In genomic region chrX:54447461-54447860, GRCh38 we compare ENCODE assay signal across 10 cellular contexts. TPM values are rescaled to one million over a fixed set of nuclear protein-coding genes. Genes with fewer than 3 reads are reported as not detected.
DNase-seq lines count a peak whose midpoint lies in the region; ATAC-seq, FAIRE-seq and TF ChIP-seq lines count a peak whose summit lies in the region.
"Had no signal": no experiment of that assay in that cellular context is flagged by ENCODE, and none has a peak within 500 bp of the region (broad histone marks: within the 10 kb centered on the region; RNA-seq: fewer than 3 reads in every experiment).

No MANE protein-coding gene starts in this region.

- CTCF ChIA-PET in K562 (lab: Yijun Ruan, JAX; ENCODE audit: low intra/inter-chr PET ratio) = no interaction called here

- no peak overlapping the region for H2BK15ac ChIP-seq in mesendoderm (replicated peaks; ENCODE audit: low read depth)

- H2AK5ac ChIP-seq in mesendoderm (ENCODE audit: low read length) = no peak overlapping the region

- no peaks in the 10 kb centered on the region for H3K79me1 ChIP-seq in mesendoderm (ENCODE audit: low read length)

- 56% methylated on average over 4 of the region's 5 CpGs for WGBS in K562 (ENCODE audit: insufficient coverage, low coverage, missing lambda C conversion rate)
- WGBS in mesendoderm (ENCODE audit: extremely low coverage, insufficient coverage, low lambda C conversion rate) = no CpG with 5 or more reads among the region's 5 CpGs

- no peak overlapping the region; the same call in 1 of the 2 replicates for H3K27ac ChIP-seq in KMS-11
- H3K27ac ChIP-seq in K562 (ENCODE audit: extremely low read depth, low read depth, low read length) = no peak overlapping the region
- H3K27ac ChIP-seq in mesendoderm (ENCODE audit: low read depth, low read length) = no peak overlapping the region
- H3K27ac ChIP-seq in upper lobe of right lung = no peak overlapping the region

- no peaks in the 10 kb centered on the region for H3K27me3 ChIP-seq in KMS-11 (ENCODE audit: insufficient read depth, low read depth)
- H3K27me3 ChIP-seq in K562 (ENCODE audit: control insufficient read depth in 2 of 2, insufficient read depth in 2 of 2, low read length in 2 of 2) = no peaks in the 10 kb centered on the region
- no peaks in the 10 kb centered on the region for H3K27me3 ChIP-seq in mesendoderm (ENCODE audit: insufficient read depth, low read length, poor library complexity)
- no peaks in the 10 kb centered on the region for H3K27me3 ChIP-seq in upper lobe of right lung

- H3K9ac ChIP-seq in KMS-11 = no peak overlapping the region
- no peak overlapping the region for H3K9ac ChIP-seq in K562 (ENCODE audit: insufficient read depth in 1 of 2, low read depth in 2 of 2, low read length in 2 of 2)
- H3K9ac ChIP-seq in mesendoderm (ENCODE audit: low read length) = no peak overlapping the region

- no peak overlapping the region for H2BK120ac ChIP-seq in mesendoderm (ENCODE audit: low read depth, low read length)

- H4K20me1 ChIP-seq in KMS-11 (ENCODE audit: insufficient read depth) = no peaks in the 10 kb centered on the region
- H4K20me1 ChIP-seq in K562 (replicated peaks; ENCODE audit: control insufficient read depth, insufficient read depth, low read length) = 0 out of 2 replicates have a peak, but pooled peaks cover 3% of the 10 kb centered on the region

- H3K4me2 ChIP-seq in KMS-11 (no peak overlapping the region), K562 (ENCODE audit: insufficient read depth, low read length) (no peak overlapping the region), mesendoderm (ENCODE audit: low read length) (no peak overlapping the region)

- no peak overlapping the region for H2BK5ac ChIP-seq in mesendoderm (ENCODE audit: low read length)

- intact Hi-C loops in K562 (cut with micrococcal nuclease) (no loop called here), upper lobe of right lung (cut with DNase I) (no loop called here)

- in situ Hi-C loops in K562 (cut with MboI) = no loop called here

- 0 out of 2 replicates have a peak, but pooled peaks have one; percentile 20 for TF ChIP-seq CTCF in KMS-11 (conservative IDR thresholded peaks at IDR 0.05; ENCODE audit: low read depth, low read length)
- peak in 1 of 3 experiments; percentile 24; a peak in 1 of 6 replicates for TF ChIP-seq CTCF in K562 (IDR thresholded peaks at IDR 0.05 in 2 of 3, conservative IDR thresholded peaks at IDR 0.05 in 1 of 3; ENCODE audit: insufficient read depth in 2 of 3, low read depth in 1 of 3, low read length in 3 of 3)
- TF ChIP-seq CTCF in upper lobe of right lung (IDR thresholded peaks at IDR 0.05) = no peak

- FAIRE-seq in K562 (lab: Jason Lieb, UNC) = no peak

- H3K23ac ChIP-seq in mesendoderm (ENCODE audit: low read length) = no peak overlapping the region

- no peak overlapping the region for H3K4me3 ChIP-seq in KMS-11 (IDR thresholded peaks at IDR 0.05; ENCODE audit: insufficient read depth, low read depth, low read length)
- H3K4me3 ChIP-seq in K562 = no peak overlapping the region
- H3K4me3 ChIP-seq in mesendoderm (ENCODE audit: low read length) = no peak overlapping the region
- H3K4me3 ChIP-seq in upper lobe of right lung = no peak overlapping the region

- DNase-seq in Daoy (ENCODE audit: low read depth) (peak; percentile 3), K562 (ENCODE audit: extremely low read depth in 1 of 4, low spot score in 3 of 4) (no peak), mesendoderm (peak; percentile 64), pons (ENCODE audit: low spot score) (no peak), C1 segment of cervical spinal cord (lab: John Stamatoyannopoulos, UW) (no peak), upper lobe of right lung (no peak)
- DNase-seq: HCEC 1CT; stimulated activated CD4-positive, alpha-beta T cell treated with anti-CD3 and anti-CD28 coated beads, Interleukin-12 subunit alpha, Interleukin-12 subunit beta, amount 100 ng/mL, for 4 hours had no signal

- H3K36me3 ChIP-seq in KMS-11 (ENCODE audit: insufficient read depth) (no peaks in the 10 kb centered on the region), K562 (ENCODE audit: control insufficient read depth, insufficient read depth, low read length) (peaks cover 30% of the 10 kb centered on the region; the same call in 2 of the 3 replicates), mesendoderm (ENCODE audit: control insufficient read depth, insufficient read depth, low read length) (no peaks in the 10 kb centered on the region), upper lobe of right lung (no peaks in the 10 kb centered on the region)

- H3K4me1 ChIP-seq in KMS-11 (ENCODE audit: low read depth, poor library complexity, severe bottlenecking) (peaks cover 4% of the 10 kb centered on the region), K562 (replicated peaks in 1 of 2; ENCODE audit: control insufficient read depth in 2 of 2, insufficient read depth in 2 of 2, low read length in 2 of 2) (peaks cover 0 to 5% of the 10 kb centered on the region in 2 experiments; a peak in 1 of 5 replicates), mesendoderm (ENCODE audit: control insufficient read depth, low read depth, low read length) (no peaks in the 10 kb centered on the region), upper lobe of right lung (no peaks in the 10 kb centered on the region)

- no peaks in the 10 kb centered on the region for H3K9me1 ChIP-seq in K562 (ENCODE audit: control insufficient read depth, insufficient read depth, low read length)

- TF ChIP-seq RAD21 in K562 (CRISPR knock-in tag; conservative IDR thresholded peaks at IDR 0.05 in 1 of 2, IDR thresholded peaks at IDR 0.05 in 1 of 2) = no peak

- H3K9me3 ChIP-seq in K562 (replicated peaks; ENCODE audit: control insufficient read depth, insufficient read depth, low read depth, low read length) (no peaks in the 10 kb centered on the region), upper lobe of right lung (no peaks in the 10 kb centered on the region)

- no TSS peak for BruUV-seq in K562 (replicated peaks; lab: Mats Ljungman, UMichigan)

- H3K79me2 ChIP-seq in KMS-11 (ENCODE audit: insufficient read depth, low read depth) (peaks cover 15% of the 10 kb centered on the region; the same call in 1 of the 2 replicates), K562 (ENCODE audit: control insufficient read depth, insufficient read depth, low read length) (peaks cover 7% of the 10 kb centered on the region; the same call in 1 of the 3 replicates), mesendoderm (ENCODE audit: control insufficient read depth, insufficient read depth, low read length) (peaks cover 3% of the 10 kb centered on the region)

- ATAC-seq in K562 (peak; percentile 70; the same call in 2 of the 3 replicates), HG03469 (IDR thresholded peaks at IDR 0.05; ENCODE audit: unreplicated experiment) (no peak), upper lobe of right lung (no peak)

- no peak for TF ChIP-seq POLR2A in K562 (conservative IDR thresholded peaks at IDR 0.05)

- no peak overlapping the region for H2AFZ ChIP-seq in KMS-11 (ENCODE audit: low read depth)
- no peak overlapping the region for H2AFZ ChIP-seq in K562 (ENCODE audit: low read depth, low read length)

- H4K5ac ChIP-seq in mesendoderm (ENCODE audit: low read length) = no peak overlapping the region

- no peak overlapping the region for H3K4ac ChIP-seq in mesendoderm (ENCODE audit: low read depth, low read length)

- POLR2A ChIA-PET in K562 (lab: Yijun Ruan, JAX) = no interaction called here

- H4K8ac ChIP-seq in mesendoderm (ENCODE audit: low read depth, low read length) = no peak overlapping the region

- no peak overlapping the region for H3K18ac ChIP-seq in mesendoderm (ENCODE audit: low read length)

- TF ChIP-seq EP300 in K562 (IDR thresholded peaks at IDR 0.05; ENCODE audit: low read length) = no peak

- H3K56ac ChIP-seq in mesendoderm (ENCODE audit: low read length) = no peak overlapping the region

RNA-seq across cellular contexts. Expression of gene TSR2, which starts 7.3 kb away (rescaled TPM):
- 13.6 and 16.4 TPM in 2 replicates for total RNA-seq in Daoy (2014; rRNA removed; shearing (Covaris generic))
- total RNA-seq in K562 (2011; cell fraction: chromatin; rRNA removed; ENCODE audit: low replicate concordance) = 5.1 and 5.7 TPM in 2 replicates
- 1.8 and 3.0 TPM in 2 replicates for total RNA-seq in K562 (2011; cell fraction: nucleolus; rRNA removed)
- total RNA-seq in K562 (2011; cell fraction: nucleoplasm; rRNA removed) = 7.3 and 10.6 TPM in 2 replicates
- 23.8 and 28.5 TPM in 2 replicates for total RNA-seq in K562 (2014; rRNA removed)
- 26.2 and 27.1 TPM in 2 replicates for total RNA-seq in K562 (2014; rRNA removed; fragmentation: Illumina TruSeq; extraction: Trizol)
- 29.1 and 29.8 TPM in 2 replicates for total RNA-seq in K562 (2015; rRNA removed; fragmentation: Illumina TruSeq; extraction: Trizol)
- 27.4 and 32.2 TPM in 2 replicates for total RNA-seq in K562 (2021)
- 18.0 and 20.1 TPM in 2 replicates for polyA plus RNA-seq in K562 (2011; rRNA removed)
- polyA plus RNA-seq in K562 (2011; cell fraction: cytosol; rRNA removed) = 12.2 and 17.3 TPM in 2 replicates
- 8.5 and 9.2 TPM in 2 replicates for polyA plus RNA-seq in K562 (2011; cell fraction: nucleus; rRNA removed)
- 30.1 and 52.9 TPM in 2 replicates for polyA plus RNA-seq in K562 (2012)
- 45.8 and 50.0 TPM in 2 replicates for polyA plus RNA-seq in K562 (2014; fragmentation: Illumina TruSeq; extraction: Trizol)
- 10 to 100 TPM in 1 of 2 experiments, 1 to 10 TPM in 1; 8.6 to 17.4 TPM for polyA plus RNA-seq in K562 (2014; fragmentation: Nextera tagmentation; extraction: Ambion mirVana)
- polyA plus RNA-seq in K562 (2014; rRNA removed) = 35.9 and 37.7 TPM in 2 replicates
- polyA minus RNA-seq in K562 (2011; rRNA and poly(A)+ RNA removed) = 7.8 and 9.9 TPM in 2 replicates
- 3.5 and 5.3 TPM in 2 replicates for polyA minus RNA-seq in K562 (2011; cell fraction: cytosol; rRNA and poly(A)+ RNA removed)
- polyA minus RNA-seq in K562 (2011; cell fraction: nucleus; rRNA and poly(A)+ RNA removed) = 1.8 and 3.6 TPM in 2 replicates
- 43.8 TPM for polyA plus RNA-seq in mesendoderm (2013, experiment 1 of 2)
- 43.7 TPM for polyA plus RNA-seq in mesendoderm (2013, experiment 2 of 2)
- 38.4 TPM for total RNA-seq in upper lobe of right lung

RNA-seq across cellular contexts. Expression of gene FGD1, which starts 48.6 kb away (rescaled TPM):
- 1.2 and 2.5 TPM in 2 replicates for total RNA-seq in Daoy (2014; rRNA removed; shearing (Covaris generic))
- 0.23 TPM in 1 of 2 replicates, not detected in the other for total RNA-seq in K562 (2011; cell fraction: chromatin; rRNA removed; ENCODE audit: low replicate concordance)
- 0.17 TPM in 1 of 2 replicates, not detected in the other for total RNA-seq in K562 (2011; cell fraction: nucleolus; rRNA removed)
- total RNA-seq in K562 (2011; cell fraction: nucleoplasm; rRNA removed) = 0.07 TPM in 1 of 2 replicates, not detected in the other
- total RNA-seq in K562 (2014; rRNA removed) (0.04 TPM in 1 of 2 replicates, not detected in the other), K562 (2014; rRNA removed; fragmentation: Illumina TruSeq; extraction: Trizol) (not detected in 2 replicates), K562 (2015; rRNA removed; fragmentation: Illumina TruSeq; extraction: Trizol) (0.04 TPM in 2 replicates), K562 (2021) (0.07 and 0.09 TPM in 2 replicates), upper lobe of right lung (3.7 TPM)
- polyA plus RNA-seq in K562 (2011; rRNA removed) (0.01 and 0.08 TPM in 2 replicates), K562 (2014; fragmentation: Illumina TruSeq; extraction: Trizol) (0.06 TPM in 2 replicates), K562 (2014; fragmentation: Nextera tagmentation; extraction: Ambion mirVana) (under 1 TPM; 0.01 to 0.04 TPM), K562 (2014; rRNA removed) (0.04 and 0.07 TPM in 2 replicates)
- polyA plus RNA-seq in K562 (2011; cell fraction: cytosol; rRNA removed) = 0.09 and 0.13 TPM in 2 replicates
- polyA plus RNA-seq in K562 (2011; cell fraction: nucleus; rRNA removed) = 0.07 and 0.13 TPM in 2 replicates
- polyA plus RNA-seq in K562 (2012) = 0.56 and 1.0 TPM in 2 replicates
- polyA minus RNA-seq in K562 (2011; rRNA and poly(A)+ RNA removed) = 0.09 TPM in 1 of 2 replicates, not detected in the other
- polyA minus RNA-seq in K562 (2011; cell fraction: cytosol; rRNA and poly(A)+ RNA removed) = not detected in 2 replicates
- polyA minus RNA-seq in K562 (2011; cell fraction: nucleus; rRNA and poly(A)+ RNA removed) = not detected in 2 replicates
- polyA plus RNA-seq in mesendoderm (2013, experiment 1 of 2) = 13.5 TPM
- polyA plus RNA-seq in mesendoderm (2013, experiment 2 of 2) = 13.7 TPM

Comparison
In these comparisons a context has a peak if more than half of its experiments do, and no peak if none do; other contexts are left out.
1. DNase-seq: peak in Daoy (single experiment) and mesendoderm (single experiment); none in K562 (0 of 4), pons (single experiment), C1 segment of cervical spinal cord (0 of 14) and upper lobe of right lung (single experiment).